Comparison of ENCODE assay signal across 17 cellular contexts in genomic region chr2:174618179-174618578, GRCh38. TPM values are rescaled to one million over a fixed set of nuclear protein-coding genes. Genes with fewer than 3 reads are reported as not detected.
A peak's percentile ranks its signal among the peaks of the same experiment; 100 is the strongest.
DNase-seq lines count a peak whose midpoint lies in the region; TF ChIP-seq lines count a peak whose summit lies in the region.
"Had no signal": no experiment of that assay in that cellular context is flagged by ENCODE, and none has a peak within 500 bp of the region (broad histone marks: within the 10 kb centered on the region; RNA-seq: fewer than 3 reads in every experiment).

No MANE protein-coding gene starts in this region.

- H2BK120ac ChIP-seq in neuronal stem cell (ENCODE audit: low read depth, low read length) = no peak overlapping the region

- no peak overlapping the region for H4K8ac ChIP-seq in neuronal stem cell (ENCODE audit: low read depth, low read length)

- no peak for DNase-seq in activated naive CD4-positive, alpha-beta T cell treated with anti-CD3 and anti-CD28 coated beads for 36 hours
- DNase-seq in activated naive CD4-positive, alpha-beta T cell treated with Interleukin-2 at 50 U/mL for 16 hours = no peak
- DNase-seq in activated CD4-positive, alpha-beta memory T cell treated with anti-CD3 and anti-CD28 coated beads, Interleukin-2, amount 10 ng/mL, durations not matched to agents 7 days and 5 days = no peak
- no peak for DNase-seq in immature natural killer cell
- DNase-seq in suprapubic skin (ENCODE audit: low spot score in 2 of 2) = no peak
- no peak for DNase-seq in glutamatergic neuron
- DNase-seq in neuronal stem cell (ENCODE audit: low spot score) = no peak
- no peak for DNase-seq in brain microvascular endothelial cell
- DNase-seq: activated CD4-positive, alpha-beta T cell treated with anti-CD3 and anti-CD28 coated beads for 4 hours; DMS153; GOT3; hippocampal formation; NCI-H1694; NCI-H69; Peyer's patch; testis had no signal

- no peak overlapping the region for H2AFZ ChIP-seq in neuronal stem cell (ENCODE audit: low read length)
- H2AFZ ChIP-seq: neural progenitor cell had no signal

- H3K4me2 ChIP-seq in neuronal stem cell (ENCODE audit: insufficient read depth, low read length, poor library complexity, severe bottlenecking) = no peak overlapping the region
- H3K4me2 ChIP-seq: neural progenitor cell had no signal

- no peaks in the 10 kb centered on the region for H3K79me1 ChIP-seq in neuronal stem cell (ENCODE audit: low read depth, low read length)

- H3K9me3 ChIP-seq in suprapubic skin (no peaks in the 10 kb centered on the region), neuronal stem cell (replicated peaks in 1 of 2; ENCODE audit: control insufficient read depth in 2 of 2, insufficient read depth in 1 of 2, low read depth in 1 of 2, low read length in 2 of 2) (no peaks in the 10 kb centered on the region)
- H3K9me3 ChIP-seq: Peyer's patch, testis had no signal

- H3K27me3 Mint-ChIP-seq in activated naive CD4-positive, alpha-beta T cell treated with anti-CD3 and anti-CD28 coated beads for 36 hours (ENCODE audit: low read depth) = no peaks in the 10 kb centered on the region
- H3K27me3 Mint-ChIP-seq in activated CD4-positive, alpha-beta memory T cell treated with anti-CD3 and anti-CD28 coated beads, Interleukin-2, amount 10 ng/mL, durations not matched to agents 7 days and 5 days = no peaks in the 10 kb centered on the region
- H3K27me3 Mint-ChIP-seq in immature natural killer cell (ENCODE audit: low read depth in 3 of 3) (peaks cover 0 to 4% (median 0%) of the 10 kb centered on the region in 3 donors), glutamatergic neuron (ENCODE audit: unreplicated experiment) (peaks cover 2% of the 10 kb centered on the region)

- peak overlapping the region; percentile 68 for H3K27ac ChIP-seq in suprapubic skin
- H3K27ac ChIP-seq in neuronal stem cell (replicated peaks; ENCODE audit: low read length) = no peak overlapping the region
- no peak overlapping the region for H3K27ac ChIP-seq in brain microvascular endothelial cell
- H3K27ac ChIP-seq: neural progenitor cell, testis had no signal

- peaks cover 70% of the 10 kb centered on the region for H3K4me1 Mint-ChIP-seq in activated naive CD4-positive, alpha-beta T cell treated with anti-CD3 and anti-CD28 coated beads for 36 hours (ENCODE audit: low read depth)
- peaks cover 78% of the 10 kb centered on the region for H3K4me1 Mint-ChIP-seq in activated CD4-positive, alpha-beta memory T cell treated with anti-CD3 and anti-CD28 coated beads, Interleukin-2, amount 10 ng/mL, durations not matched to agents 7 days and 5 days
- H3K4me1 Mint-ChIP-seq in immature natural killer cell (peaks cover 39 to 81% of the 10 kb centered on the region in 2 donors), glutamatergic neuron (ENCODE audit: low read depth, unreplicated experiment) (no peaks in the 10 kb centered on the region)

- POLR2A ChIA-PET in activated CD4-positive, alpha-beta memory T cell treated with anti-CD3 and anti-CD28 coated beads, Interleukin-2, amount 10 ng/mL, durations not matched to agents 7 days and 5 days (lab: Charles Lee) = interaction anchor here (0.8 to 17.1 kb wide), 10 partner anchors 9 to 550 kb away, joined by 3 to 444 read pairs (median 4); partner anchors contain the start of gene WIPF1

- peak overlapping the region; percentile 49 for H3K4me3 Mint-ChIP-seq in activated naive CD4-positive, alpha-beta T cell treated with anti-CD3 and anti-CD28 coated beads for 36 hours
- H3K4me3 Mint-ChIP-seq in activated CD4-positive, alpha-beta memory T cell treated with anti-CD3 and anti-CD28 coated beads, Interleukin-2, amount 10 ng/mL, durations not matched to agents 7 days and 5 days = peak overlapping the region; percentile 51
- peak overlapping the region in 4 of 5 donors; percentile 0 to 39 (median 19) for H3K4me3 Mint-ChIP-seq in immature natural killer cell
- no peak overlapping the region for H3K4me3 Mint-ChIP-seq in glutamatergic neuron (ENCODE audit: unreplicated experiment)
- H3K4me3 Mint-ChIP-seq: neural progenitor cell had no signal

- peaks cover 26% of the 10 kb centered on the region for H3K36me3 Mint-ChIP-seq in activated naive CD4-positive, alpha-beta T cell treated with anti-CD3 and anti-CD28 coated beads for 36 hours (ENCODE audit: low read depth)
- peaks cover 75% of the 10 kb centered on the region for H3K36me3 Mint-ChIP-seq in activated CD4-positive, alpha-beta memory T cell treated with anti-CD3 and anti-CD28 coated beads, Interleukin-2, amount 10 ng/mL, durations not matched to agents 7 days and 5 days (ENCODE audit: low read depth)
- peaks cover 3 to 17% (median 5%) of the 10 kb centered on the region in 3 donors for H3K36me3 Mint-ChIP-seq in immature natural killer cell
- peaks cover 3% of the 10 kb centered on the region for H3K36me3 Mint-ChIP-seq in glutamatergic neuron (ENCODE audit: unreplicated experiment)
- H3K36me3 Mint-ChIP-seq: neural progenitor cell had no signal

- peaks cover 43% of the 10 kb centered on the region for H3K4me1 ChIP-seq in suprapubic skin
- H3K4me1 ChIP-seq in neuronal stem cell (ENCODE audit: control insufficient read depth in 2 of 2, insufficient read depth in 1 of 2, low read depth in 1 of 2, low read length in 2 of 2) = peaks cover 0 to 3% of the 10 kb centered on the region in 2 donors
- H3K4me1 ChIP-seq: neural progenitor cell had no signal

- no peak overlapping the region for H2BK5ac ChIP-seq in neuronal stem cell (ENCODE audit: low read length)

- no peak overlapping the region for H3K14ac ChIP-seq in neuronal stem cell (ENCODE audit: low read length)

- no peak overlapping the region for H3K4me3 ChIP-seq in suprapubic skin
- no peak overlapping the region for H3K4me3 ChIP-seq in neuronal stem cell (ENCODE audit: low read length in 2 of 2)
- H3K4me3 ChIP-seq in brain microvascular endothelial cell (ENCODE audit: low read depth, low read length) = no peak overlapping the region
- H3K4me3 ChIP-seq: neural progenitor cell, Peyer's patch, testis had no signal

- H3K9me3 Mint-ChIP-seq in activated naive CD4-positive, alpha-beta T cell treated with anti-CD3 and anti-CD28 coated beads for 36 hours = no peaks in the 10 kb centered on the region
- no peaks in the 10 kb centered on the region for H3K9me3 Mint-ChIP-seq in activated CD4-positive, alpha-beta memory T cell treated with anti-CD3 and anti-CD28 coated beads, Interleukin-2, amount 10 ng/mL, durations not matched to agents 7 days and 5 days
- no peaks in the 10 kb centered on the region for H3K9me3 Mint-ChIP-seq in immature natural killer cell
- no peaks in the 10 kb centered on the region for H3K9me3 Mint-ChIP-seq in glutamatergic neuron (ENCODE audit: unreplicated experiment)
- H3K9me3 Mint-ChIP-seq: neural progenitor cell had no signal

- in situ Hi-C loops in brain microvascular endothelial cell (cut with HindIII; ENCODE audit: low pct_ligation_motif_present, low sequenced_read_pairs) = no loop called here

- no peak overlapping the region for H3K23ac ChIP-seq in neuronal stem cell (ENCODE audit: low read depth, low read length, poor library complexity)

- H3K36me3 ChIP-seq in suprapubic skin = no peaks in the 10 kb centered on the region
- peaks cover 0 to 5% of the 10 kb centered on the region in 2 donors for H3K36me3 ChIP-seq in neuronal stem cell (replicated peaks in 1 of 2; ENCODE audit: control insufficient read depth in 2 of 2, insufficient read depth in 2 of 2, low read length in 2 of 2)
- no peaks in the 10 kb centered on the region for H3K36me3 ChIP-seq in brain microvascular endothelial cell (replicated peaks)
- H3K36me3 ChIP-seq: neural progenitor cell had no signal

- H4K91ac ChIP-seq in neuronal stem cell (ENCODE audit: low read depth, low read length, poor library complexity) = no peak overlapping the region

- no peak overlapping the region for H3K9ac ChIP-seq in neuronal stem cell (ENCODE audit: low read depth, low read length, poor library complexity)
- H3K9ac ChIP-seq: neural progenitor cell had no signal

- no peak overlapping the region for H2BK15ac ChIP-seq in neuronal stem cell (ENCODE audit: low read length)

- no peak for TF ChIP-seq EP300 in suprapubic skin (IDR thresholded peaks at IDR 0.05)

- CTCF ChIA-PET in activated naive CD4-positive, alpha-beta T cell treated with anti-CD3 and anti-CD28 coated beads for 36 hours (lab: Charles Lee) = interaction anchor here (0.7 to 2.3 kb wide), 6 partner anchors 9 to 70 kb away, joined by 3 to 10 read pairs (median 3); no protein-coding TSS in a partner anchor
- CTCF ChIA-PET in activated CD4-positive, alpha-beta memory T cell treated with anti-CD3 and anti-CD28 coated beads, Interleukin-2, amount 10 ng/mL, durations not matched to agents 7 days and 5 days (lab: Charles Lee) = interaction anchor here (0.8 to 2.4 kb wide), 4 partner anchors 10 to 64 kb away, joined by 3 to 13 read pairs (median 4); no protein-coding TSS in a partner anchor

- no peak overlapping the region for H2BK12ac ChIP-seq in neuronal stem cell (ENCODE audit: low read length)

- no peak overlapping the region for H2AK5ac ChIP-seq in neuronal stem cell (ENCODE audit: low read depth, low read length)

- H3K27ac Mint-ChIP-seq in activated naive CD4-positive, alpha-beta T cell treated with anti-CD3 and anti-CD28 coated beads for 36 hours = peak overlapping the region; percentile 86
- H3K27ac Mint-ChIP-seq in activated CD4-positive, alpha-beta memory T cell treated with anti-CD3 and anti-CD28 coated beads, Interleukin-2, amount 10 ng/mL, durations not matched to agents 7 days and 5 days = peak overlapping the region; percentile 90
- peak overlapping the region; percentile 49 to 86 (median 56) for H3K27ac Mint-ChIP-seq in immature natural killer cell
- H3K27ac Mint-ChIP-seq in glutamatergic neuron (ENCODE audit: unreplicated experiment) = no peak overlapping the region

- intact Hi-C loops in activated naive CD4-positive, alpha-beta T cell treated with anti-CD3 and anti-CD28 coated beads for 36 hours (cut with micrococcal nuclease) = no loop called here

- WGBS in suprapubic skin = 91% methylated on average over 2 of the region's 2 CpGs
- no CpG with 5 or more reads among the region's 2 CpGs for WGBS in neuronal stem cell (ENCODE audit: extremely low coverage in 2 of 2, insufficient read length in 2 of 2, insufficient replicate concordance in 1 of 2), 2 donors

- no peak for TF ChIP-seq CTCF in suprapubic skin (IDR thresholded peaks at IDR 0.05)
- TF ChIP-seq CTCF in glutamatergic neuron (IDR thresholded peaks at IDR 0.05; ENCODE audit: partially characterized antibody, unreplicated experiment) = no peak
- no peak for TF ChIP-seq CTCF in brain microvascular endothelial cell (IDR thresholded peaks at IDR 0.05; ENCODE audit: low read depth, low read length, missing control alignments)

- TF ChIP-seq POLR2A in suprapubic skin (IDR thresholded peaks at IDR 0.05) = no peak

- H3K18ac ChIP-seq in neuronal stem cell (ENCODE audit: low read length) = no peak overlapping the region

- H3K4ac ChIP-seq in neuronal stem cell (ENCODE audit: low read length) = no peak overlapping the region

- H3K27me3 ChIP-seq in suprapubic skin = no peaks in the 10 kb centered on the region
- H3K27me3 ChIP-seq in neuronal stem cell (ENCODE audit: control insufficient read depth in 3 of 3, insufficient read depth in 3 of 3, low read depth in 1 of 3, low read length in 3 of 3) = no peaks in the 10 kb centered on the region
- H3K27me3 ChIP-seq in brain microvascular endothelial cell (replicated peaks) = no peaks in the 10 kb centered on the region
- H3K27me3 ChIP-seq: neural progenitor cell, Peyer's patch, testis had no signal

RNA-seq across cellular contexts. Expression of gene WIPF1, which starts 20.6 kb away (rescaled TPM):
- total RNA-seq in activated naive CD4-positive, alpha-beta T cell treated with anti-CD3 and anti-CD28 coated beads for 36 hours = 100 to 1,000 TPM; 167 TPM
- 100 to 1,000 TPM; 574 to 590 TPM for total RNA-seq in activated CD4-positive, alpha-beta memory T cell treated with anti-CD3 and anti-CD28 coated beads, Interleukin-2, amount 10 ng/mL, durations not matched to agents 7 days and 5 days
- 100 to 1,000 TPM in 2 of 3 donors, 10 to 100 TPM in 1; 93.7 to 252 (median 131) TPM for polyA plus RNA-seq in immature natural killer cell
- total RNA-seq in suprapubic skin = 10 to 100 TPM in 1 of 4 donors, 1 to 10 TPM in 3; 4.8 to 21.8 (median 7.3) TPM
- 15.5 TPM for total RNA-seq in glutamatergic neuron (ENCODE audit: unreplicated experiment)
- 20.8 TPM for polyA plus RNA-seq in neuronal stem cell (2013, experiment 1 of 2)
- polyA plus RNA-seq in neuronal stem cell (2013, experiment 2 of 2) = 21.6 TPM

Comparison
In these comparisons a context has a peak if more than half of its experiments do, and no peak if none do; other contexts are left out.
1. RNA of gene WIPF1, which starts 20.6 kb away (total RNA-seq): 574 to 590 TPM in activated CD4-positive, alpha-beta memory T cell treated with anti-CD3 and anti-CD28 coated beads, Interleukin-2, amount 10 ng/mL, durations not matched to agents 7 days and 5 days and 167 TPM in activated naive CD4-positive, alpha-beta T cell treated with anti-CD3 and anti-CD28 coated beads for 36 hours; 15.5 TPM in glutamatergic neuron (single experiment) and 4.8 to 21.8 TPM in suprapubic skin; every median in the first group is over 4 times any median in the second.